In the genomic region with DNA sequence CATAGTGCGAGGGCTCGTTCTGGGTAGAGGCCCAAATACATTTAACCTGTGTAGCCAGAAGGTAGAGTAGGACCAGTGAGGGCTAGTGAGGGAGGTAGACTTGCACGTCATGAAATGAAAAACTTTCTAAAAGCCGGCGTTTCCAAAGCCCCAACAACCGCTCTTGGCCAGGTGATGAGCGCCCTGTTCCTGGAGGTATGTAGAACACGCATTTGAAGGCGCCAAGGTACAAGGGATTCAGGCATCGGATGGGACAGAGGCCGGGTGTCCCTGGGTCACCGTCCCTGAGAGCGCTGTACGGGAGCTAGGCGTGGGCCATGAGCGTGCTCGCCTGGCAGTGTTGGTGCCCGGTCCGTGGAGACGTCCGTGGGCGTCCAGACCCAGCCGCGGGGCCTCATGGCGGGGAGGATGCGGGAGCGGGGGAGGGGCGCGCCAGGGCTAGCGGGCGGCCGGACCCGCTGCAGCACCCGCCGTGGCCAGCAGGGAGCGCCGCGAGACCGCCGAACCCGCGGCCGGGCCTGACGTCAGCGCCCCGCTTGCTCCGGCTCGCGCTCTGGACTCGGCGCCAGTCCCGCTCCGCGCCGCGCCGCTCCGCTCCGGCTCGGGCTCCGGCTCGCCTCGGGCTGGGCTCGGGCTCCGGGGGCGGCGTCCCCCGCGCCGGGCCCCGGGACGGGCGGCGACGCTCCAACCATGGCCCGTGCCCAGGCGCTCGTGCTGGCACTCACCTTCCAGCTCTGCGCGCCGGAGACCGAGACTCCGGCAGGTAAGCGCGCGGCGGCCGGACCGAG, we compare ENCODE assay signal across 8 cellular contexts. TPM values are rescaled to one million over a fixed set of nuclear protein-coding genes. Genes with fewer than 3 reads are reported as not detected.
DNase-seq lines count a peak whose midpoint lies in the region; ATAC-seq lines count a peak whose summit lies in the region.

A gene (plus strand): TSS at position 568 of the 788 bp plus-strand sequence. CDS start 123 bp downstream, at position 691.

- H3K9ac ChIP-seq in endocrine pancreas (ENCODE audit: control insufficient read depth, insufficient read depth, low read length) = peak within 1 kb of the TSS; percentile 68

- H3K4me1 ChIP-seq in endocrine pancreas (ENCODE audit: control insufficient read depth, insufficient read depth, low read length) = no peaks in the 10 kb centered on the region

- no peaks in the 10 kb centered on the region for H3K36me3 ChIP-seq in endocrine pancreas (ENCODE audit: control insufficient read depth, insufficient read depth, low read length)

- peak; percentile 27 to 62 for DNase-seq in NCI-H187 (lab: John Stamatoyannopoulos, UW)
- no peak for DNase-seq in NCI-H187 treated with DMSO at 0.1 percent for 48 hours (lab: John Stamatoyannopoulos, UW)
- DNase-seq in NCI-H82 (lab: John Stamatoyannopoulos, UW) = peak; percentile 87
- DNase-seq in activated CD8-positive, alpha-beta memory T cell treated with anti-CD3 and anti-CD28 coated beads for 4 hours (ENCODE audit: low read depth in 2 of 2) = peak; percentile 53 to 60
- peak; percentile 96 for DNase-seq in mesenteric fat pad (ENCODE audit: low spot score)
- DNase-seq in stimulated activated CD8-positive, alpha-beta memory T cell treated with anti-CD3 and anti-CD28 coated beads, Interleukin-15, amount 100 ng/mL, for 1 hour (ENCODE audit: low read depth) = peak; percentile 58

- H3K9me3 ChIP-seq in endocrine pancreas (ENCODE audit: control insufficient read depth, low read length) = no peaks in the 10 kb centered on the region

- no peaks in the 10 kb centered on the region for H3K27me3 ChIP-seq in endocrine pancreas (ENCODE audit: control insufficient read depth, insufficient read depth, low read length)

- peak within 1 kb of the TSS; percentile 70 for H3K4me3 ChIP-seq in endocrine pancreas (ENCODE audit: control insufficient read depth, insufficient read depth, low read length)

- ATAC-seq in HG03103 (IDR thresholded peaks at IDR 0.05; ENCODE audit: low read depth, unreplicated experiment) = peak; percentile 66

RNA-seq across cellular contexts. Expression of the gene that starts here (rescaled TPM):
- total RNA-seq in mesenteric fat pad = 17.2 TPM
